9 cellular contexts compared by ENCODE assay signal in the genomic region with DNA sequence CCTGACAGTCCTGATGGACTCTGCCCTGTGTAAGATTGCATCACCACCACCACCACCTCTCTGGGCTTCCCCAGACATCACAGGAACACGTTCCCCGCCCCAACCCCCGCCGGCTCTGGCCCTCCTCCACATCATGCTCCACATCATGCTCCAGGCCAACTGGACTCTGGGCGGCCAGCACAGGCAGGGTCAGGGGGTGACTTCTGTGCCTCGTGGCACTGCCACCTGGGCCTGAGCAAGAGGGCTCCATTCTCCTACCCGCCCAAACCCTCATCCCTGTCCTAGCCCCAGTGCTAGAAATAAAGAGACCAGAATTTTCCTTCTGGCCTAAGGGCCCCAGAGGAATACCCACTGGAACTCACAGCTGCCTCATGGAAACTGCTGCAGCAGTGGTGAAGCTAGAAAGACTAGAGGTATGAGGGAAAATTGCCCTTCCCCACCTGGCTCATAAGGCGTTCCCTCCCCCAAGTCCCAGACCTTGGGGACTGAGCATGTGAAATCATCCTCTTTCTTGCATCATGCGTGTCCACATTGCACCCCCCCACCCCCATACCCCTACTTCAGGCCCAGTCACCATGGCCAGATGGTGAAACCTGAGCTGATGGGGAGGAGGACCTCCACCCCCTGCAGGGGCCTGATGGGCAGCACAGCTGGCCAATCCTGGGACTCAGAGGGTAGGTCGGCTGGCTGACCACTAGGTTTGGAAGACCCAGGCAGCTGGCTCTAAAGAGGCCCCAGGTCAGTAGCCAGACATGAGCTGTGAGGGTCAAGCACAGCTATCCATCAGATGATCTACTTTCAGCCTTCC. TPM values are rescaled to one million over a fixed set of nuclear protein-coding genes. Genes with fewer than 3 reads are reported as not detected.
DNase-seq lines count a peak whose midpoint lies in the region; ATAC-seq and TF ChIP-seq lines count a peak whose summit lies in the region.
"Had no signal": no experiment of that assay in that cellular context is flagged by ENCODE, and none has a peak within 500 bp of the region (broad histone marks: within the 10 kb centered on the region; RNA-seq: fewer than 3 reads in every experiment).

TSS of gene INHBE (plus strand) at position 742 of the 808 bp plus-strand sequence. CDS start 230 bp downstream, outside the sequence.

- H3K79me2 ChIP-seq in fibroblast of lung (ENCODE audit: control insufficient read depth, insufficient read depth, low read length): no peaks in the 10 kb centered on the region

- ATAC-seq in esophagus mucosa: no peak
- ATAC-seq: heart left ventricle had no signal

- peaks cover 56% of the 10 kb centered on the region for H3K4me1 Mint-ChIP-seq in stimulated activated naive CD8-positive, alpha-beta T cell treated with anti-CD3 and anti-CD28 coated beads, Interleukin-15, Interleukin-2, amounts not matched to agents 100 ng/mL and 50 ng/mL, for 24 hours (ENCODE audit: low read depth)

- intact Hi-C loops in colonic mucosa (cut with DNase I): loop anchor here (5.0 kb wide), 1 partner anchor 192 kb away; no protein-coding TSS in a partner anchor

- no peaks in the 10 kb centered on the region for H3K36me3 Mint-ChIP-seq in stimulated activated naive CD8-positive, alpha-beta T cell treated with anti-CD3 and anti-CD28 coated beads, Interleukin-15, Interleukin-2, amounts not matched to agents 100 ng/mL and 50 ng/mL, for 24 hours (ENCODE audit: low read depth)

- peak; percentile 77 for DNase-seq in AG04449 (ENCODE audit: low read depth, low spot score)
- no peak for DNase-seq in GM12864 (ENCODE audit: low read depth)
- no peak for DNase-seq in NT2/D1 (ENCODE audit: low read depth, low spot score)
- DNase-seq in fibroblast of lung (ENCODE audit: low read depth in 2 of 2): peak; percentile 69 to 95
- DNase-seq in colonic mucosa: no peak
- no peak for DNase-seq in C1 segment of cervical spinal cord (lab: John Stamatoyannopoulos, UW)

- no peaks in the 10 kb centered on the region for H4K20me1 ChIP-seq in fibroblast of lung (ENCODE audit: control insufficient read depth, extremely low read depth, insufficient read depth, low read length)

- H3K4me3 ChIP-seq in AG04449 (ENCODE audit: low read depth, low read length) (peak within 1 kb of the TSS; percentile 46), GM12864 (ENCODE audit: low read depth, low read length) (peak within 1 kb of the TSS; percentile 22; the same call in 1 of the 2 replicates), NT2/D1 (ENCODE audit: insufficient read length, low read depth) (peak within 1 kb of the TSS; percentile 5), fibroblast of lung (replicated peaks in 1 of 4; ENCODE audit: control extremely low read depth in 1 of 4, insufficient read depth in 1 of 4, low read depth in 3 of 4, low read length in 4 of 4) (peak within 1 kb of the TSS in 1 of 4 experiments; percentile 59), colonic mucosa (no peak within 1 kb of the TSS)
- H3K4me3 ChIP-seq: heart left ventricle had no signal

- H3K27ac ChIP-seq in fibroblast of lung (ENCODE audit: insufficient read depth, low read length) (no peak within 1 kb of the TSS), colonic mucosa (no peak within 1 kb of the TSS)

- CTCF ChIA-PET in AG04449 (lab: Yijun Ruan, JAX): interaction anchor here (0.6 to 19.6 kb wide), 31 partner anchors 9 to 241 kb away, joined by 3 to 880 read pairs (median 7); partner anchors contain the start of genes B4GALNT1, INHBC and STAC3

- TF ChIP-seq CTCF in AG04449 (IDR thresholded peaks at IDR 0.05; ENCODE audit: insufficient read depth, low read length, missing control alignments) (no peak), GM12864 (IDR thresholded peaks at IDR 0.05; ENCODE audit: low read depth, low read length, missing control alignments) (no peak), fibroblast of lung (conservative IDR thresholded peaks at IDR 0.05 in 1 of 2, IDR thresholded peaks at IDR 0.05 in 1 of 2; ENCODE audit: low read depth in 1 of 2, low read length in 2 of 2) (no peak), colonic mucosa (IDR thresholded peaks at IDR 0.05) (no peak)

- no peak within 1 kb of the TSS for H2AFZ ChIP-seq in fibroblast of lung (ENCODE audit: low read length)

- H3K4me2 ChIP-seq in fibroblast of lung (ENCODE audit: extremely low read depth, insufficient read depth, low read length): no peak within 1 kb of the TSS

- H3K27me3 Mint-ChIP-seq in stimulated activated naive CD8-positive, alpha-beta T cell treated with anti-CD3 and anti-CD28 coated beads, Interleukin-15, Interleukin-2, amounts not matched to agents 100 ng/mL and 50 ng/mL, for 24 hours: no peaks in the 10 kb centered on the region

- H3K36me3 ChIP-seq in NT2/D1 (ENCODE audit: insufficient read depth, insufficient read length, low read length) (no peaks in the 10 kb centered on the region), fibroblast of lung (ENCODE audit: control insufficient read depth, insufficient read depth, low read length) (no peaks in the 10 kb centered on the region), colonic mucosa (no peaks in the 10 kb centered on the region)
- H3K36me3 ChIP-seq: heart left ventricle had no signal

- H3K27me3 ChIP-seq in NT2/D1 (ENCODE audit: insufficient read depth, insufficient read length) (no peaks in the 10 kb centered on the region), fibroblast of lung (ENCODE audit: control insufficient read depth, insufficient read depth, low read length) (no peaks in the 10 kb centered on the region), colonic mucosa (no peaks in the 10 kb centered on the region)
- H3K27me3 ChIP-seq: heart left ventricle had no signal

- peak within 1 kb of the TSS; percentile 83 for H3K4me3 Mint-ChIP-seq in stimulated activated naive CD8-positive, alpha-beta T cell treated with anti-CD3 and anti-CD28 coated beads, Interleukin-15, Interleukin-2, amounts not matched to agents 100 ng/mL and 50 ng/mL, for 24 hours

- peaks cover 31% of the 10 kb centered on the region for H3K4me1 ChIP-seq in NT2/D1 (ENCODE audit: insufficient read depth, insufficient read length)
- peaks cover 25% of the 10 kb centered on the region for H3K4me1 ChIP-seq in fibroblast of lung (ENCODE audit: control insufficient read depth, extremely low read depth, insufficient read depth, low read length)
- H3K4me1 ChIP-seq in colonic mucosa: no peaks in the 10 kb centered on the region

- peak within 1 kb of the TSS; percentile 38 for H3K9ac ChIP-seq in NT2/D1 (ENCODE audit: insufficient read length, low read depth)
- no peak within 1 kb of the TSS for H3K9ac ChIP-seq in fibroblast of lung (ENCODE audit: insufficient read depth, low read length)
- no peak within 1 kb of the TSS for H3K9ac ChIP-seq in colonic mucosa (ENCODE audit: low read depth in 2 of 2, low read length in 2 of 2)

- H3K27ac Mint-ChIP-seq in stimulated activated naive CD8-positive, alpha-beta T cell treated with anti-CD3 and anti-CD28 coated beads, Interleukin-15, Interleukin-2, amounts not matched to agents 100 ng/mL and 50 ng/mL, for 24 hours: peak within 1 kb of the TSS; percentile 84

- no peaks in the 10 kb centered on the region for H3K9me3 Mint-ChIP-seq in stimulated activated naive CD8-positive, alpha-beta T cell treated with anti-CD3 and anti-CD28 coated beads, Interleukin-15, Interleukin-2, amounts not matched to agents 100 ng/mL and 50 ng/mL, for 24 hours

- POLR2A ChIA-PET in AG04449 (lab: Yijun Ruan, JAX): interaction anchor here (1.2 to 1.3 kb wide), 2 partner anchors 65 to 145 kb away, joined by 3 to 4 read pairs; partner anchors contain the start of gene DDIT3

- H3K9me3 ChIP-seq in NT2/D1 (ENCODE audit: insufficient read depth, low read length): no peaks in the 10 kb centered on the region
- H3K9me3 ChIP-seq in fibroblast of lung (ENCODE audit: control insufficient read depth, insufficient read depth, low read depth, low read length): no peaks in the 10 kb centered on the region
- H3K9me3 ChIP-seq in colonic mucosa: no peaks in the 10 kb centered on the region
- H3K9me3 ChIP-seq: heart left ventricle had no signal

RNA-seq across cellular contexts. Expression of gene INHBE, which starts in this region (rescaled TPM):
- 9.2 and 26.4 TPM in 2 replicates for total RNA-seq in fibroblast of lung
- polyA plus RNA-seq in fibroblast of lung: 0.41 and 0.67 TPM in 2 replicates
- 0.40 and 1.0 TPM in 2 replicates for polyA plus RNA-seq in fibroblast of lung (2012)
- polyA minus RNA-seq in fibroblast of lung (ENCODE audit: low replicate concordance): not detected in 2 replicates
- total RNA-seq in esophagus mucosa: not detected
- total RNA-seq in colonic mucosa: under 1 TPM in 1 of 2 donors, not detected in 1; 0.22 TPM

Comparison
In these comparisons a context has a peak if more than half of its experiments do, and no peak if none do; other contexts are left out.
1. DNase-seq: peak in AG04449 (single experiment) and fibroblast of lung (2 of 2); none in GM12864 (single experiment), NT2/D1 (single experiment), colonic mucosa (single experiment) and C1 segment of cervical spinal cord (0 of 14).